In the genomic region with DNA sequence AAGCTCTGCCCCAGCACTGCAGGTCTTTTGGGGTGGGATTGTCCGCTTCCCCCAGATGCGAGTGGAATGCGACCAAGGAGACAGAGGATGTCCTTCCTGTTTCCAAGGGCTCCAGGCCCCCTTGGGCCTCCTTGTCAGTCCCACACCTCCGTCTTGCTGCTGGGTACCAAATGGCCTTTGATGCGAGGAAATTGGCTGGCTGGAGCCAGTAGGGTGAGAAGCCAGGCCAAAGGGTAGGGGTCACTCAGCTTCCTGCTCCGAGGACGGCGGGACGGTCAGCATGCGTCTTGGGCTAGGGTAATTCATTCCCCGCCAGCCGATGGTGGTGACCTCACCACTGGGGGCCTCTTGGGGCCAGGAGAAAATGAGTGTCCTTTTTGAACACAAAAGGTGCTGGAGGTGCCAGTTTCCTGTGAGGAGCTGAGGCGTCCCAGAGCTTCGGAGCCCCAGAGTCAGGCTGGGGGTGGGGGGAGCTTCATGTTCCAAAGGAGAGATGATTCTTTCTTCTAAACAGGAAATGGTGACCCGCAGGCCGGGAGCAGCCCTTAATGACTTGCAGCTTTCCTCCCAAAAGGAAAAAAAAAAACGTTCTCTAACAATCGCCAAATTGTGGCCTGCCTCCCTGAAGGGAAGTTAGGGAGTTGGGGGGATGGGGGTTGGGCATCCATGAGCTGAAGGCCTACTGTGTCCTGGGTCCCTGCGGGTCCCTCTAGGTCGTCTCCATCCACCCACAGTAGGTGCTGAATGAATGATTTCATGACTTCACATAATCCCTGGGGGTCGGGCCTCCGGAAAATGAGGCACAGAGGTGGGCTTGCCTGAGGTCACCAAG, we compare ENCODE assay signal across 1 cellular context.
A peak's percentile ranks its signal among the peaks of the same experiment; 100 is the strongest.
TF ChIP-seq lines count a peak whose summit lies in the region.

No MANE protein-coding gene starts in this region.

TF ChIP-seq in H1, 55 proteins besides CTCF, POLR2A, EP300 and RAD21:
- TF ChIP-seq, protein P1, sequence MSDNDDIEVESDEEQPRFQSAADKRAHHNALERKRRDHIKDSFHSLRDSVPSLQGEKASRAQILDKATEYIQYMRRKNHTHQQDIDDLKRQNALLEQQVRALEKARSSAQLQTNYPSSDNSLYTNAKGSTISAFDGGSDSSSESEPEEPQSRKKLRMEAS (IDR thresholded peaks at IDR 0.05), result no peak
- peak; percentile 23 for TF ChIP-seq ASH2L (IDR thresholded peaks at IDR 0.05; ENCODE audit: low read length)
- 0 out of 2 replicates have a peak, but pooled peaks have one; percentile 11 for TF ChIP-seq SP1 (IDR thresholded peaks at IDR 0.05; ENCODE audit: low read depth, low read length)
- no peak for TF ChIP-seq CBX5 (IDR thresholded peaks at IDR 0.05; ENCODE audit: low read depth, low read length)
TF ChIP-seq in H1: peak in this region for 2.
